8 cellular contexts compared by ENCODE assay signal in genomic region chr5:134177197-134178171, GRCh38. TPM values are rescaled to one million over a fixed set of nuclear protein-coding genes. Genes with fewer than 3 reads are reported as not detected.
DNase-seq lines count a peak whose midpoint lies in the region; TF ChIP-seq lines count a peak whose summit lies in the region.

No MANE protein-coding gene starts in this region.

- H3K9ac ChIP-seq in SK-N-MC (ENCODE audit: insufficient read length) (peak overlapping the region; percentile 97), duodenal mucosa (ENCODE audit: low read depth in 1 of 2, low read length in 2 of 2) (peak overlapping the region; percentile 86 to 97)

- TF ChIP-seq CTCF in LNCaP clone FGC (IDR thresholded peaks at IDR 0.05; ENCODE audit: control insufficient read depth, extremely low read depth, insufficient read depth) (no peak), testis (IDR thresholded peaks at IDR 0.05) (no peak)

- TF ChIP-seq POLR2A in testis (IDR thresholded peaks at IDR 0.05) = no peak

- no peaks in the 10 kb centered on the region for H3K27me3 ChIP-seq in duodenal mucosa (ENCODE audit: control insufficient read depth in 1 of 2, insufficient read depth in 2 of 2, low read length in 2 of 2)
- H3K27me3 ChIP-seq in testis = no peaks in the 10 kb centered on the region

- 4 to 11% methylated on average over 21 to 38 of the region's 38 CpGs for WGBS in testis, 2 donors

- H3K4me3 ChIP-seq in LNCaP clone FGC (ENCODE audit: low read depth, low read length) = peak overlapping the region; percentile 90
- H3K4me3 ChIP-seq in SK-N-MC = peak overlapping the region; percentile 85
- H3K4me3 ChIP-seq in duodenal mucosa (ENCODE audit: low read depth in 1 of 2, low read length in 2 of 2) = peak overlapping the region; percentile 85 to 89
- peak overlapping the region; percentile 94 to 100 for H3K4me3 ChIP-seq in testis

- H3K9me3 ChIP-seq in SK-N-MC (ENCODE audit: low read depth, low read length) (no peaks in the 10 kb centered on the region), duodenal mucosa (ENCODE audit: control insufficient read depth in 1 of 2, low read length in 2 of 2) (no peaks in the 10 kb centered on the region), testis (no peaks in the 10 kb centered on the region)

- intact Hi-C loops in testis (cut with DNase I; ENCODE audit: low total_unique reads) = no loop called here

- H3K27ac ChIP-seq in SK-N-MC (peak overlapping the region; percentile 96), duodenal mucosa (ENCODE audit: low read depth, low read length) (peak overlapping the region; percentile 99), testis (peak overlapping the region; percentile 100)

- H3K36me3 ChIP-seq in SK-N-MC (ENCODE audit: insufficient read depth, low read length) = peaks cover 18% of the 10 kb centered on the region
- H3K36me3 ChIP-seq in duodenal mucosa (ENCODE audit: control insufficient read depth in 1 of 2, insufficient read depth in 2 of 2, low read length in 2 of 2) = peaks cover 0 to 9% of the 10 kb centered on the region in 2 donors
- no peaks in the 10 kb centered on the region for H3K36me3 ChIP-seq in testis (ENCODE audit: low read depth, missing control alignments)

- DNase-seq in CMK (ENCODE audit: low read depth) (peak; percentile 54), GM19238 (ENCODE audit: insufficient read length, low spot score) (peak; percentile 16), LNCaP clone FGC (ENCODE audit: low read depth) (no peak), SK-N-MC (ENCODE audit: low read depth, low spot score) (no peak), lung microvascular endothelial cell (ENCODE audit: low read depth in 2 of 2) (peak; percentile 75 to 81), testis (peak; percentile 81)
- DNase-seq in stimulated activated CD4-positive, alpha-beta T cell treated with anti-CD3 and anti-CD28 coated beads, Interleukin-2, amount 100 ng/mL, for 24 hours = no peak

- peaks cover 25 to 29% of the 10 kb centered on the region in 2 donors for H3K4me1 ChIP-seq in duodenal mucosa (ENCODE audit: control insufficient read depth in 1 of 2, insufficient read depth in 2 of 2, low read length in 2 of 2)
- peaks cover 25% of the 10 kb centered on the region for H3K4me1 ChIP-seq in testis

RNA-seq across cellular contexts. Expression of gene SKP1, which starts 0.7 kb away (rescaled TPM):
- total RNA-seq in lung microvascular endothelial cell (119 and 126 TPM in 2 replicates), testis (100 to 1,000 TPM; 336 to 459 TPM)
- polyA plus RNA-seq in testis (ENCODE audit: insufficient read depth, low read depth, low replicate concordance) = 919 TPM

RNA-seq across cellular contexts. Expression of gene PPP2CA, which starts 48.4 kb away (rescaled TPM):
- 39.0 and 43.7 TPM in 2 replicates for total RNA-seq in lung microvascular endothelial cell
- total RNA-seq in testis = 100 to 1,000 TPM; 125 to 214 TPM
- 105 TPM for polyA plus RNA-seq in testis (ENCODE audit: insufficient read depth, low read depth, low replicate concordance)

Comparison
In these comparisons a context has a peak if more than half of its experiments do, and no peak if none do; other contexts are left out.
1. DNase-seq: peak in CMK (single experiment), GM19238 (single experiment), lung microvascular endothelial cell (2 of 2) and testis (single experiment); none in LNCaP clone FGC (single experiment), SK-N-MC (single experiment) and stimulated activated CD4-positive, alpha-beta T cell treated with anti-CD3 and anti-CD28 coated beads, Interleukin-2, amount 100 ng/mL, for 24 hours (0 of 2).
2. Peak in every context shown above with its lines, with median percentiles within 50 percentile points of each other: H3K4me3 ChIP-seq and H3K27ac ChIP-seq.